ENCODE assay signal across 8 cellular contexts in genomic region chr2:136305517-136306192, GRCh38.
DNase-seq lines count a peak whose midpoint lies in the region; ATAC-seq and TF ChIP-seq lines count a peak whose summit lies in the region.

No MANE protein-coding gene starts in this region.

- WGBS in endodermal cell (ENCODE audit: insufficient coverage in 1 of 2, insufficient read length in 1 of 2), 2 experiments, result 90 to 96% methylated on average over 2 to 7 of the region's 7 CpGs

- no peak for TF ChIP-seq CTCF in tibial artery (IDR thresholded peaks at IDR 0.05)
- TF ChIP-seq CTCF in endodermal cell (conservative IDR thresholded peaks at IDR 0.05), result no peak

- H3K27ac ChIP-seq in tibial artery (no peak overlapping the region), endodermal cell (ENCODE audit: low read depth, low read length) (no peak overlapping the region)

- no peaks in the 10 kb centered on the region for H3K9me3 Mint-ChIP-seq in endodermal cell

- no peaks in the 10 kb centered on the region for H3K36me3 Mint-ChIP-seq in endodermal cell (ENCODE audit: low read depth)

- peaks cover 7% of the 10 kb centered on the region for H3K4me1 Mint-ChIP-seq in endodermal cell

- no peak overlapping the region for H3K27ac Mint-ChIP-seq in endodermal cell

- no peaks in the 10 kb centered on the region for H3K9me3 ChIP-seq in tibial artery
- H3K9me3 ChIP-seq in endodermal cell (ENCODE audit: control insufficient read depth, low read length), result no peaks in the 10 kb centered on the region

- no peak overlapping the region for H3K4me3 Mint-ChIP-seq in endodermal cell

- DNase-seq in activated CD4-positive, alpha-beta T cell treated with anti-CD3 and anti-CD28 coated beads for 1 hour, result peak; percentile 24
- DNase-seq in left kidney (ENCODE audit: low read depth, low spot score) (peak; percentile 15), tibial artery (no peak), NCI-H748 (lab: John Stamatoyannopoulos, UW; ENCODE audit: unreplicated experiment) (no peak), endodermal cell (no peak)

- H3K27me3 ChIP-seq in tibial artery (no peaks in the 10 kb centered on the region), endodermal cell (ENCODE audit: control insufficient read depth, insufficient read depth, low read length, poor library complexity, severe bottlenecking) (no peaks in the 10 kb centered on the region)

- H3K36me3 ChIP-seq in tibial artery (no peaks in the 10 kb centered on the region), endodermal cell (ENCODE audit: control insufficient read depth, insufficient read depth, low read length) (no peaks in the 10 kb centered on the region)

- ATAC-seq in GM19397 (IDR thresholded peaks at IDR 0.05; ENCODE audit: unreplicated experiment), result peak; percentile 91
- peak; percentile 88 for ATAC-seq in HG03196 (IDR thresholded peaks at IDR 0.05; ENCODE audit: unreplicated experiment)
- ATAC-seq in HG03108 (IDR thresholded peaks at IDR 0.05; ENCODE audit: unreplicated experiment), result no peak

- H3K4me3 ChIP-seq in tibial artery, result no peak overlapping the region
- no peak overlapping the region for H3K4me3 ChIP-seq in endodermal cell (ENCODE audit: low read length)

- H3K4me1 ChIP-seq in tibial artery (no peaks in the 10 kb centered on the region), endodermal cell (ENCODE audit: control insufficient read depth, insufficient read depth, low read length) (no peaks in the 10 kb centered on the region)

- intact Hi-C loops in tibial artery (cut with DNase I; ENCODE audit: low total_unique reads), result no loop called here

- peaks cover 1% of the 10 kb centered on the region for H3K27me3 Mint-ChIP-seq in endodermal cell (ENCODE audit: insufficient read depth)

- H3K9ac ChIP-seq in endodermal cell (ENCODE audit: extremely low read depth, low read length, poor library complexity, severe bottlenecking), result no peak overlapping the region

Comparison
In these comparisons a context has a peak if more than half of its experiments do, and no peak if none do; other contexts are left out.
1. DNase-seq: peak in activated CD4-positive, alpha-beta T cell treated with anti-CD3 and anti-CD28 coated beads for 1 hour (single experiment) and left kidney (single experiment); none in tibial artery (0 of 2), NCI-H748 (single experiment) and endodermal cell (single experiment).